In genomic region chr3:154113609-154114008, GRCh38 we compare ENCODE assay signal across 20 cellular contexts.
"Had no signal": no experiment of that assay in that cellular context is flagged by ENCODE, and none has a peak within 500 bp of the region (broad histone marks: within the 10 kb centered on the region; RNA-seq: fewer than 3 reads in every experiment).

No MANE protein-coding gene starts in this region.

- FAIRE-seq: endothelial cell of umbilical vein had no signal

- DNase-seq: effector CD4-positive, alpha-beta T cell; endodermal cell; erythroblast; foreskin keratinocyte; head of caudate nucleus; kidney glomerular epithelial cell; mammary epithelial cell; natural killer cell; sigmoid colon; stimulated activated CD4-positive, alpha-beta T cell treated with anti-CD3 and anti-CD28 coated beads, Interleukin-2, amount 100 ng/mL, for 24 hours; stimulated activated CD4-positive, alpha-beta T cell treated with anti-CD3 and anti-CD28 coated beads, Interleukin-4, amount 100 ng/mL, for 4 hours; stimulated activated naive B cell treated with anti-CD40 and anti-IgM and Interleukin-4, amounts not matched to agents 10 μg/mL and 1 μg/mL and 100 μg/mL, for 72 hours; stimulated activated naive CD8-positive, alpha-beta T cell treated with anti-CD3 and anti-CD28 coated beads, Interleukin-15, amount 100 ng/mL, for 72 hours; testis; transverse colon had no signal

- ATAC-seq: foreskin keratinocyte; natural killer cell; stimulated activated naive B cell treated with anti-CD40 and anti-IgM and Interleukin-4, amounts not matched to agents 10 μg/mL and 1 μg/mL and 100 μg/mL, for 72 hours; stimulated activated naive CD8-positive, alpha-beta T cell treated with anti-CD3 and anti-CD28 coated beads, Interleukin-15, amount 100 ng/mL, for 72 hours had no signal

- H3K27ac ChIP-seq: coronary artery, foreskin keratinocyte, hepatocyte, parathyroid adenoma, sigmoid colon, skin epidermis, testis, transverse colon had no signal

- H3K4me3 ChIP-seq: coronary artery, hepatocyte, sigmoid colon, skin epidermis, testis, transverse colon had no signal

- H3K4me1 ChIP-seq: foreskin keratinocyte, testis had no signal

- H3K9me3 ChIP-seq: sigmoid colon, testis, transverse colon had no signal

- H3K36me3 ChIP-seq: sigmoid colon, transverse colon had no signal

- H3K27me3 ChIP-seq: hepatocyte, sigmoid colon, testis, transverse colon had no signal

- H3K9ac ChIP-seq: parathyroid adenoma had no signal
